ENCODE assay signal across 8 cellular contexts in the genomic region with DNA sequence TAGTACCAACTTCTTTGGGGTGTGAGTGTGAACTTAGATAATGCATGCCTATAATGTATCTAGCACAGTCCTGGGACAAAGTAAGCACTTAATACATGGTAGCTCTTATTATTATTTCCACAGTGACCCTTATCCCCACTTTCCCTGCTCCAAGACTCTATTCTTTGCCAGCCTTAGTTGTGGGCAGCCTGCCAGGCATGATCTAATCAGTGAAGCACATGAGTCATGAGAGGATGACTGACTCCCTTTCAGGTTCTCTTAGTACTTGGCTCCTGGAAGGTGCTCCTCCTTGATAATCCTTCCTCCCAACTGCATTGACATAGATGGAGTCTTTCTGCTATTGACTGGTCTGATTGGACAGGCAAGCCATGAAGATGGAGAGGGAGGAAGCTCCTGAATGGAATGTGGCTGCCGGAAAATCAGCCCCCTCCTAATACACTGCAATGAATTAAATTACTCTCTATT. TPM values are rescaled to one million over a fixed set of nuclear protein-coding genes. Genes with fewer than 3 reads are reported as not detected.
A peak's percentile ranks its signal among the peaks of the same experiment; 100 is the strongest.
DNase-seq lines count a peak whose midpoint lies in the region; FAIRE-seq and TF ChIP-seq lines count a peak whose summit lies in the region.

No MANE protein-coding gene starts in this region.

- H3K4me3 ChIP-seq in fibroblast of lung (replicated peaks in 1 of 4; ENCODE audit: control extremely low read depth in 1 of 4, insufficient read depth in 1 of 4, low read depth in 3 of 4, low read length in 4 of 4) (no peak overlapping the region), spleen (no peak overlapping the region)

- TF ChIP-seq POLR2A in H54 (IDR thresholded peaks at IDR 0.05; ENCODE audit: low read depth, low read length): no peak
- TF ChIP-seq POLR2A in spleen (IDR thresholded peaks at IDR 0.05): no peak

- H3K36me3 ChIP-seq in fibroblast of lung (ENCODE audit: control insufficient read depth, insufficient read depth, low read length) (no peaks in the 10 kb centered on the region), spleen (no peaks in the 10 kb centered on the region)

- FAIRE-seq in H54 (lab: Jason Lieb, UNC): peak; percentile 93

- H3K4me1 ChIP-seq in fibroblast of lung (ENCODE audit: control insufficient read depth, extremely low read depth, insufficient read depth, low read length): peaks cover 11% of the 10 kb centered on the region
- peaks cover 0 to 20% (median 7%) of the 10 kb centered on the region in 6 donors for H3K4me1 ChIP-seq in spleen

- H3K27me3 ChIP-seq in fibroblast of lung (ENCODE audit: control insufficient read depth, insufficient read depth, low read length) (no peaks in the 10 kb centered on the region), spleen (replicated peaks in 1 of 7) (peaks cover 0 to 11% (median 0%) of the 10 kb centered on the region in 7 donors)

- H3K79me2 ChIP-seq in fibroblast of lung (ENCODE audit: control insufficient read depth, insufficient read depth, low read length): no peaks in the 10 kb centered on the region

- H3K27ac ChIP-seq in fibroblast of lung (ENCODE audit: insufficient read depth, low read length) (no peak overlapping the region), spleen (no peak overlapping the region)

- H2AFZ ChIP-seq in fibroblast of lung (ENCODE audit: low read length): no peak overlapping the region

- no peak overlapping the region for H3K9ac ChIP-seq in fibroblast of lung (ENCODE audit: insufficient read depth, low read length)

- WGBS in spleen, 5 donors: 82 to 100% (median 92%) methylated on average over 1 of the region's 1 CpG

- intact Hi-C loops in spleen (cut with DNase I; ENCODE audit: low total_unique reads): loop anchor here (10.0 kb wide), 1 partner anchor 264 kb away; no protein-coding TSS in a partner anchor

- H3K4me2 ChIP-seq in fibroblast of lung (ENCODE audit: extremely low read depth, insufficient read depth, low read length): no peak overlapping the region

- DNase-seq in H54 (ENCODE audit: insufficient read length, low spot score): peak; percentile 48
- DNase-seq in NCI-H446 treated with DMSO at 0.1 percent for 48 hours (lab: John Stamatoyannopoulos, UW): peak; percentile 50
- peak; percentile 92 for DNase-seq in fibroblast of lung (ENCODE audit: low read depth in 2 of 2)
- DNase-seq in renal cortical epithelial cell (ENCODE audit: low read depth): peak; percentile 94
- no peak for DNase-seq in GM19238 (ENCODE audit: insufficient read length, low spot score)
- no peak for DNase-seq in spleen
- no peak for DNase-seq in GM10266 (ENCODE audit: extremely low spot score)
- DNase-seq in NCI-H748 treated with DMSO at 0.1 percent for 48 hours (lab: John Stamatoyannopoulos, UW): no peak

- H4K20me1 ChIP-seq in fibroblast of lung (ENCODE audit: control insufficient read depth, extremely low read depth, insufficient read depth, low read length): no peaks in the 10 kb centered on the region

- TF ChIP-seq CTCF in fibroblast of lung (conservative IDR thresholded peaks at IDR 0.05 in 1 of 2, IDR thresholded peaks at IDR 0.05 in 1 of 2; ENCODE audit: low read depth in 1 of 2, low read length in 2 of 2): no peak
- no peak for TF ChIP-seq CTCF in spleen (IDR thresholded peaks at IDR 0.05 in 8 of 11, conservative IDR thresholded peaks at IDR 0.05 in 3 of 11)
- no peak for TF ChIP-seq CTCF in GM10266 (IDR thresholded peaks at IDR 0.05; ENCODE audit: control insufficient read depth, insufficient read depth, low read depth, missing control alignments)

- no peaks in the 10 kb centered on the region for H3K9me3 ChIP-seq in fibroblast of lung (ENCODE audit: control insufficient read depth, insufficient read depth, low read depth, low read length)
- H3K9me3 ChIP-seq in spleen: no peaks in the 10 kb centered on the region

RNA-seq across cellular contexts. Expression of gene GNG12, which starts 17.4 kb away (rescaled TPM):
- 103 and 127 TPM in 2 replicates for total RNA-seq in fibroblast of lung
- polyA plus RNA-seq in fibroblast of lung: 184 and 241 TPM in 2 replicates
- 106 and 144 TPM in 2 replicates for polyA plus RNA-seq in fibroblast of lung (2012)
- polyA minus RNA-seq in fibroblast of lung (ENCODE audit: low replicate concordance): 87.8 and 118 TPM in 2 replicates
- 207 and 230 TPM in 2 replicates for total RNA-seq in renal cortical epithelial cell
- 100 to 1,000 TPM in 2 of 7 donors, 10 to 100 TPM in 5; 52.3 to 102 (median 88.0) TPM for total RNA-seq in spleen
- polyA plus RNA-seq in spleen: 10 to 100 TPM; 15.2 to 36.5 (median 16.2) TPM

Comparison
In these comparisons a context has a peak if more than half of its experiments do, and no peak if none do; other contexts are left out.
1. DNase-seq: peak in H54 (single experiment), NCI-H446 treated with DMSO at 0.1 percent for 48 hours (single experiment), fibroblast of lung (2 of 2) and renal cortical epithelial cell (single experiment); none in GM19238 (single experiment), spleen (single experiment), GM10266 (single experiment) and NCI-H748 treated with DMSO at 0.1 percent for 48 hours (single experiment).